ENCODE assay signal across 8 cellular contexts in the genomic region with DNA sequence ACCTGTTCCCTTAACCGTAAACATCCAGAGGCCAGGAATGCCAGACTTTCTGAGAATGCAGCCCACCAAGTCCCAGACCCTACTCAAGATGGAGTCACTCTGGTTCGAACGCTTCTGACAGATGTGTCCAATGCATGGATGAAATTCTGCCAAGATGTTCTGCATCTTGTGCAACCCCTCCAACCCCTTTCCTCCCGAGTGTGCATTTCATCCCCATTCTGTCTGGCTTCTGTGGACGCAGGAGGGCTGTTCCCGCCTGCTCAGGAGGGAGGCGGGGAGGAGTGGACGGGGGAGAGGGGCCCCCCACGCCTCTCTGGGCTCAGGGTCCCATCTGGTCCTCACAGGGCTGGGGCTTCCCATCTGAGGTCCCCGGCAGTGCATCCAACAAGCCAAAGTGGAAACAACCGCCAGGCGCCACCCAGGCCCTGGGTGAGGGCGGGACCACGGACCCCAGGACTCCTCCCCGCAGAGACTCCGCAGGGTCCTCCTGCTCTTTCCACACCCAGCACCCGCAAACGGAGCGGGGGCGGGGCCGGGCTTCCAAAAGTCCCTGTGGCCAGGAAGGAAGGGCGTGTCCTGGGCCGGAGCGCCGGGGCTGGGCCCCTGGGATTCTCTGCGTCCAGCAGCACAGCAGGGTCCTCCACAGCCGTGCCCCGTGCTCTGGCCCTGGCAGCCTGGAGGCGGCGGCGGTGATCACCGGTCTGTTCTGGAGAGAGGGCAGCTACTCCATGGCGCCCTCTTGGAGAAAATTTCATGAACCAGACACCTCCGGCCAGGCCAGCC. TPM values are rescaled to one million over a fixed set of nuclear protein-coding genes. Genes with fewer than 3 reads are reported as not detected.
DNase-seq lines count a peak whose midpoint lies in the region; TF ChIP-seq lines count a peak whose summit lies in the region.

No MANE protein-coding gene starts in this region.

- no peaks in the 10 kb centered on the region for H3K79me1 ChIP-seq in neuronal stem cell (ENCODE audit: low read depth, low read length)

- peak overlapping the region; percentile 61 for H3K4me2 ChIP-seq in neuronal stem cell (ENCODE audit: insufficient read depth, low read length, poor library complexity, severe bottlenecking)

- H2BK15ac ChIP-seq in neuronal stem cell (ENCODE audit: low read length) = peak overlapping the region; percentile 6

- H3K27ac ChIP-seq in neuronal stem cell (replicated peaks; ENCODE audit: low read length) (no peak overlapping the region), urinary bladder (ENCODE audit: low read depth) (no peak overlapping the region)

- H3K36me3 ChIP-seq in HAP-1 (replicated peaks) (peaks cover 11% of the 10 kb centered on the region), neuronal stem cell (replicated peaks in 1 of 2; ENCODE audit: control insufficient read depth in 2 of 2, insufficient read depth in 2 of 2, low read length in 2 of 2) (peaks cover 17 to 20% of the 10 kb centered on the region in 2 donors), urinary bladder (ENCODE audit: insufficient read depth) (peaks cover 2% of the 10 kb centered on the region)

- no peak overlapping the region for H4K91ac ChIP-seq in neuronal stem cell (ENCODE audit: low read depth, low read length, poor library complexity)

- DNase-seq in COLO668 (lab: John Stamatoyannopoulos, UW; ENCODE audit: unreplicated experiment) (peak; percentile 49), HAP-1 (ENCODE audit: low spot score in 2 of 2) (peak; percentile 65 to 94), NOMO-1 treated with dmso at 0.1 percent for 144 hours (lab: John Stamatoyannopoulos, UW; ENCODE audit: unreplicated experiment) (peak; percentile 73), activated T-helper 1 cell treated with Interleukin-2 at 50 U/mL for 16 hours (ENCODE audit: low read depth) (peak; percentile 33), foreskin fibroblast (peak; percentile 33 to 77), neuronal stem cell (ENCODE audit: low spot score) (peak; percentile 55), A172 (ENCODE audit: low spot score) (no peak)

- TF ChIP-seq CTCF in foreskin fibroblast (IDR thresholded peaks at IDR 0.05; ENCODE audit: low read depth, low read length) = peak; percentile 43

- peak overlapping the region; percentile 5 for H3K9ac ChIP-seq in neuronal stem cell (ENCODE audit: low read depth, low read length, poor library complexity)

- H2BK120ac ChIP-seq in neuronal stem cell (ENCODE audit: low read depth, low read length) = no peak overlapping the region

- peak overlapping the region; percentile 75 for H3K23ac ChIP-seq in neuronal stem cell (ENCODE audit: low read depth, low read length, poor library complexity)

- H2AK5ac ChIP-seq in neuronal stem cell (ENCODE audit: low read depth, low read length) = peak overlapping the region; percentile 60

- no peaks in the 10 kb centered on the region for H3K9me3 ChIP-seq in HAP-1
- no peaks in the 10 kb centered on the region for H3K9me3 ChIP-seq in neuronal stem cell (replicated peaks in 1 of 2; ENCODE audit: control insufficient read depth in 2 of 2, insufficient read depth in 1 of 2, low read depth in 1 of 2, low read length in 2 of 2)

- H3K27me3 ChIP-seq in HAP-1 (ENCODE audit: low read depth) (peaks cover 3% of the 10 kb centered on the region; the same call in 1 of the 2 replicates), neuronal stem cell (ENCODE audit: control insufficient read depth in 3 of 3, insufficient read depth in 3 of 3, low read depth in 1 of 3, low read length in 3 of 3) (peaks cover 0 to 6% (median 0%) of the 10 kb centered on the region in 3 experiments)

- no peak overlapping the region for H2BK5ac ChIP-seq in neuronal stem cell (ENCODE audit: low read length)

- H3K4me3 ChIP-seq in HAP-1 (peak overlapping the region; percentile 25), foreskin fibroblast (ENCODE audit: low read depth in 1 of 2, low read length in 2 of 2) (peak overlapping the region; percentile 43 to 51), neuronal stem cell (ENCODE audit: low read length in 2 of 2) (peak overlapping the region in 1 of 2 donors; percentile 65), urinary bladder (ENCODE audit: low read depth, low read length) (peak overlapping the region; percentile 4)

- peak overlapping the region; percentile 90 for H3K18ac ChIP-seq in neuronal stem cell (ENCODE audit: low read length)

- no CpG with 5 or more reads among the region's 34 CpGs for WGBS in neuronal stem cell (ENCODE audit: extremely low coverage in 2 of 2, insufficient read length in 2 of 2, insufficient replicate concordance in 1 of 2), 2 donors
- WGBS in urinary bladder = 5% methylated on average over 34 of the region's 34 CpGs

- no peak overlapping the region for H4K8ac ChIP-seq in neuronal stem cell (ENCODE audit: low read depth, low read length)

- H3K4me1 ChIP-seq in HAP-1 = peaks cover 9% of the 10 kb centered on the region
- peaks cover 0 to 9% of the 10 kb centered on the region in 2 donors for H3K4me1 ChIP-seq in neuronal stem cell (ENCODE audit: control insufficient read depth in 2 of 2, insufficient read depth in 1 of 2, low read depth in 1 of 2, low read length in 2 of 2)
- H3K4me1 ChIP-seq in urinary bladder (ENCODE audit: insufficient read depth) = peaks cover 1% of the 10 kb centered on the region

- no peak overlapping the region for H3K14ac ChIP-seq in neuronal stem cell (ENCODE audit: low read length)

- H2BK12ac ChIP-seq in neuronal stem cell (ENCODE audit: low read length) = no peak overlapping the region

- in situ Hi-C loops in HAP-1 (cut with MboI; ENCODE audit: low sequenced_read_pairs) = no loop called here

- H3K4ac ChIP-seq in neuronal stem cell (ENCODE audit: low read length) = no peak overlapping the region

- H2AFZ ChIP-seq in neuronal stem cell (ENCODE audit: low read length) = no peak overlapping the region

RNA-seq across cellular contexts. Expression of a gene that starts 27.7 kb away (rescaled TPM):
- 216 TPM for polyA plus RNA-seq in neuronal stem cell (2013, experiment 1 of 2)
- polyA plus RNA-seq in neuronal stem cell (2013, experiment 2 of 2) = 212 TPM
- total RNA-seq in urinary bladder = 33.7 TPM
- polyA plus RNA-seq in urinary bladder = 84.2 TPM
- 118 and 140 TPM in 2 replicates for total RNA-seq in A172 (2014; rRNA removed; shearing (Covaris generic))

RNA-seq across cellular contexts. Expression of a gene that starts 27.9 kb away (rescaled TPM):
- 134 TPM for polyA plus RNA-seq in neuronal stem cell (2013, experiment 1 of 2)
- polyA plus RNA-seq in neuronal stem cell (2013, experiment 2 of 2) = 131 TPM
- total RNA-seq in urinary bladder = 154 TPM
- 233 TPM for polyA plus RNA-seq in urinary bladder
- total RNA-seq in A172 (2014; rRNA removed; shearing (Covaris generic)) = 637 and 713 TPM in 2 replicates

RNA-seq across cellular contexts. Expression of a gene that starts 44.0 kb away (rescaled TPM):
- polyA plus RNA-seq in neuronal stem cell (2013, experiment 1 of 2) = 48.4 TPM
- polyA plus RNA-seq in neuronal stem cell (2013, experiment 2 of 2) = 50.1 TPM
- 75.9 TPM for total RNA-seq in urinary bladder
- polyA plus RNA-seq in urinary bladder = 65.4 TPM
- 53.1 and 68.3 TPM in 2 replicates for total RNA-seq in A172 (2014; rRNA removed; shearing (Covaris generic))
